ENCODE assay signal across 38 cellular contexts in genomic region chr20:18835850-18836249, GRCh38. TPM values are rescaled to one million over a fixed set of nuclear protein-coding genes. Genes with fewer than 3 reads are reported as not detected.
"Had no signal": no experiment of that assay in that cellular context is flagged by ENCODE, and none has a peak within 500 bp of the region (broad histone marks: within the 10 kb centered on the region; RNA-seq: fewer than 3 reads in every experiment).

No MANE protein-coding gene starts in this region.

- DNase-seq: activated B cell treated with CpG ODN at 0.5 μM for 24 hours; activated CD4-positive, alpha-beta memory T cell treated with anti-CD3 and anti-CD28 coated beads for 36 hours; activated CD4-positive, alpha-beta T cell treated with anti-CD3 and anti-CD28 coated beads for 4 hours; activated CD4-positive, alpha-beta T cell treated with anti-CD3 and anti-CD28 coated beads, Interleukin-2, amount 50 U/mL, for 1 hour; activated CD4-positive, CD25-positive, alpha-beta regulatory T cell treated with anti-CD3 and anti-CD28 coated beads, Interleukin-2, amount 50 U/mL, for 72 hours; activated CD8-positive, alpha-beta memory T cell treated with anti-CD3 and anti-CD28 coated beads, Interleukin-2, amount 10 ng/mL, durations not matched to agents 7 days and 5 days; activated CD8-positive, alpha-beta memory T cell treated with anti-CD3 and anti-CD28 coated beads, Interleukin-2, amount 50 U/mL, for 48 hours; activated effector memory CD4-positive, alpha-beta T cell treated with anti-CD3 and anti-CD28 coated beads, Interleukin-2, amount 50 U/mL, for 16 hours; activated naive CD4-positive, alpha-beta T cell; activated naive CD4-positive, alpha-beta T cell treated with anti-CD3 and anti-CD28 coated beads, Interleukin-2, amount 50 U/mL, for 16 hours; activated naive CD8-positive, alpha-beta T cell treated with anti-CD3 and anti-CD28 coated beads for 36 hours; activated T-cell treated with anti-CD3 and anti-CD28 coated beads, Interleukin-2, amount 50 U/mL, for 48 hours; amygdala; Karpas-422; KBM-7; MM.1S; NCI-H1048; NCI-H1105 treated with DMSO at 0.1 percent for 48 hours; NCI-H1436; NCI-H1694; NCI-H1930; NCI-H2081 treated with DMSO at 0.1 percent for 48 hours; NCI-H2171; NCI-H510A; NCI-H526; NCI-H748 treated with DMSO at 0.1 percent for 48 hours; NK-92 treated with Interleukin-12 subunit alpha and Interleukin-12 subunit beta, amount 100 ng/mL, for 24 hours; PC-3; Peyer's patch; SIG-M5 had no signal

- H3K4me3 ChIP-seq: ascending aorta, cardiac muscle cell, coronary artery, Peyer's patch had no signal

- H3K4me3 Mint-ChIP-seq: activated B cell treated with CpG ODN at 0.5 μM for 24 hours; activated CD4-positive, alpha-beta memory T cell treated with anti-CD3 and anti-CD28 coated beads for 36 hours; activated CD8-positive, alpha-beta memory T cell treated with anti-CD3 and anti-CD28 coated beads, Interleukin-2, amount 10 ng/mL, durations not matched to agents 7 days and 5 days; activated naive CD8-positive, alpha-beta T cell treated with anti-CD3 and anti-CD28 coated beads for 36 hours; T-helper 1 cell treated with Interleukin-12 subunit alpha and Interleukin-12 subunit beta and Interleukin-4 antibody, amounts not matched to agents 30 μg/mL and 1 μg/mL, for 36 hours; T-helper 2 cell treated with Interferon-gamma antibody and Interleukin-4, amounts not matched to agents 5 μg/mL and 100 μg/mL, for 36 hours had no signal

- H3K36me3 ChIP-seq: ascending aorta, cardiac muscle cell, Peyer's patch had no signal

- H3K4me1 ChIP-seq: ascending aorta, Peyer's patch had no signal

- H3K36me3 Mint-ChIP-seq: activated CD4-positive, alpha-beta memory T cell treated with anti-CD3 and anti-CD28 coated beads for 36 hours; activated CD8-positive, alpha-beta memory T cell treated with anti-CD3 and anti-CD28 coated beads, Interleukin-2, amount 10 ng/mL, durations not matched to agents 7 days and 5 days; activated naive CD8-positive, alpha-beta T cell treated with anti-CD3 and anti-CD28 coated beads for 36 hours had no signal

- H3K27me3 Mint-ChIP-seq: activated B cell treated with CpG ODN at 0.5 μM for 24 hours; activated CD8-positive, alpha-beta memory T cell treated with anti-CD3 and anti-CD28 coated beads, Interleukin-2, amount 10 ng/mL, durations not matched to agents 7 days and 5 days; activated naive CD8-positive, alpha-beta T cell treated with anti-CD3 and anti-CD28 coated beads for 36 hours had no signal

- H3K27me3 ChIP-seq: ascending aorta, cardiac muscle cell, Peyer's patch had no signal

- H3K9me3 ChIP-seq: ascending aorta, Peyer's patch had no signal

- H3K27ac Mint-ChIP-seq: activated B cell treated with CpG ODN at 0.5 μM for 24 hours; activated CD4-positive, alpha-beta memory T cell treated with anti-CD3 and anti-CD28 coated beads for 36 hours; activated CD8-positive, alpha-beta memory T cell treated with anti-CD3 and anti-CD28 coated beads, Interleukin-2, amount 10 ng/mL, durations not matched to agents 7 days and 5 days; activated naive CD8-positive, alpha-beta T cell treated with anti-CD3 and anti-CD28 coated beads for 36 hours; T-helper 1 cell treated with Interleukin-12 subunit alpha and Interleukin-12 subunit beta and Interleukin-4 antibody, amounts not matched to agents 30 μg/mL and 1 μg/mL, for 36 hours; T-helper 2 cell treated with Interferon-gamma antibody and Interleukin-4, amounts not matched to agents 5 μg/mL and 100 μg/mL, for 36 hours had no signal

- H3K27ac ChIP-seq: ascending aorta, cardiac muscle cell, coronary artery, Peyer's patch, RWPE1, VCaP had no signal

- H3K4me1 Mint-ChIP-seq: activated B cell treated with CpG ODN at 0.5 μM for 24 hours; activated CD8-positive, alpha-beta memory T cell treated with anti-CD3 and anti-CD28 coated beads, Interleukin-2, amount 10 ng/mL, durations not matched to agents 7 days and 5 days; activated naive CD8-positive, alpha-beta T cell treated with anti-CD3 and anti-CD28 coated beads for 36 hours had no signal

- H3K9me3 Mint-ChIP-seq: activated B cell treated with CpG ODN at 0.5 μM for 24 hours; activated CD4-positive, alpha-beta memory T cell treated with anti-CD3 and anti-CD28 coated beads for 36 hours; activated naive CD8-positive, alpha-beta T cell treated with anti-CD3 and anti-CD28 coated beads for 36 hours; T-helper 1 cell treated with Interleukin-12 subunit alpha and Interleukin-12 subunit beta and Interleukin-4 antibody, amounts not matched to agents 30 μg/mL and 1 μg/mL, for 36 hours; T-helper 2 cell treated with Interferon-gamma antibody and Interleukin-4, amounts not matched to agents 5 μg/mL and 100 μg/mL, for 36 hours had no signal

RNA-seq across cellular contexts. Expression of gene SCP2D1, which starts 22.3 kb away (rescaled TPM):
- total RNA-seq: activated B cell treated with CpG ODN at 0.5 μM for 24 hours; activated CD4-positive, alpha-beta memory T cell treated with anti-CD3 and anti-CD28 coated beads for 36 hours; activated CD8-positive, alpha-beta memory T cell treated with anti-CD3 and anti-CD28 coated beads, Interleukin-2, amount 10 ng/mL, durations not matched to agents 7 days and 5 days; activated naive CD8-positive, alpha-beta T cell treated with anti-CD3 and anti-CD28 coated beads for 36 hours; ascending aorta; cardiac muscle cell; PC-3; Peyer's patch; Right ventricle myocardium inferior had no signal
- polyA plus RNA-seq: cardiac muscle cell had no signal
